16 cellular contexts compared by ENCODE assay signal in genomic region chr11:114953039-114953438, GRCh38.
A peak's percentile ranks its signal among the peaks of the same experiment; 100 is the strongest.
DNase-seq lines count a peak whose midpoint lies in the region; ATAC-seq, FAIRE-seq and TF ChIP-seq lines count a peak whose summit lies in the region.
"Had no signal": no experiment of that assay in that cellular context is flagged by ENCODE, and none has a peak within 500 bp of the region (broad histone marks: within the 10 kb centered on the region; RNA-seq: fewer than 3 reads in every experiment).

No MANE protein-coding gene starts in this region.

- H3K14ac ChIP-seq in H1 (ENCODE audit: insufficient read length), result no peak overlapping the region

- no peak for FAIRE-seq in H1 (lab: Jason Lieb, UNC)

- H2BK15ac ChIP-seq in H1 (ENCODE audit: low read length), result 0 out of 2 replicates have a peak overlapping the region, but pooled peaks have one; percentile 37

- TF ChIP-seq EP300 in H1 (IDR thresholded peaks at IDR 0.05; ENCODE audit: borderline replicate concordance in 1 of 2, low read depth in 2 of 2, low read length in 2 of 2), result no peak

- in situ Hi-C loops in gastrocnemius medialis (cut with MboI; ENCODE audit: low sequenced_read_pairs in 4 of 4), result loop anchor here in 1 of 4 donors (10.0 kb wide), 1 partner anchor 178 kb away; no protein-coding TSS in a partner anchor

- ATAC-seq in heart right ventricle (peak in 3 of 8 donors; percentile 55 to 56 (median 55)), Right ventricle myocardium inferior (no peak), gastrocnemius medialis (no peak), HG02610 (IDR thresholded peaks at IDR 0.05; ENCODE audit: unreplicated experiment) (no peak), GM21515 (IDR thresholded peaks at IDR 0.05; ENCODE audit: unreplicated experiment) (no peak)
- ATAC-seq: stimulated activated memory B cell treated with anti-CD40 and anti-IgM and Interleukin-4, amounts not matched to agents 10 μg/mL and 1 μg/mL and 100 μg/mL, for 72 hours had no signal

- H3K27me3 ChIP-seq in heart right ventricle, result no peaks in the 10 kb centered on the region
- H3K27me3 ChIP-seq in H1 (replicated peaks in 1 of 4; ENCODE audit: control insufficient read depth in 3 of 4, extremely low read depth in 1 of 4, insufficient read depth in 3 of 4, low read length in 3 of 4), result no peaks in the 10 kb centered on the region
- no peaks in the 10 kb centered on the region for H3K27me3 ChIP-seq in gastrocnemius medialis
- H3K27me3 ChIP-seq: brain microvascular endothelial cell, vagina had no signal

- H4K20me1 ChIP-seq in H1 (replicated peaks in 1 of 2; ENCODE audit: control insufficient read depth in 1 of 2, insufficient read depth in 2 of 2, low read length in 2 of 2), result no peaks in the 10 kb centered on the region

- H4K8ac ChIP-seq in H1 (ENCODE audit: extremely low read depth, insufficient read depth, low read length), result no peak overlapping the region

- H3K9ac ChIP-seq in H1 (replicated peaks in 1 of 4; ENCODE audit: extremely low read depth in 1 of 4, low read depth in 3 of 4, low read length in 3 of 4), result no peak overlapping the region

- no peak overlapping the region for H3K4me3 ChIP-seq in heart right ventricle
- no peak overlapping the region for H3K4me3 ChIP-seq in H1 (ENCODE audit: extremely low read depth in 1 of 4, insufficient read depth in 2 of 4, low read depth in 3 of 4, low read length in 4 of 4)
- no peak overlapping the region for H3K4me3 ChIP-seq in gastrocnemius medialis
- H3K4me3 ChIP-seq: vagina had no signal

- H3K9me3 ChIP-seq in heart right ventricle, result peaks cover 0 to 15% (median 0%) of the 10 kb centered on the region in 11 donors
- H3K9me3 ChIP-seq in H1 (ENCODE audit: insufficient read depth in 2 of 2, low read depth in 1 of 2, low read length in 1 of 2), result peaks cover 0 to 2% of the 10 kb centered on the region in 2 experiments; a peak in 1 of 4 replicates
- no peaks in the 10 kb centered on the region for H3K9me3 ChIP-seq in gastrocnemius medialis
- H3K9me3 ChIP-seq: vagina had no signal

- no peaks in the 10 kb centered on the region for H3K36me3 ChIP-seq in heart right ventricle
- no peaks in the 10 kb centered on the region for H3K36me3 ChIP-seq in H1 (ENCODE audit: control insufficient read depth in 2 of 4, insufficient read depth in 4 of 4, low read length in 3 of 4)
- no peaks in the 10 kb centered on the region for H3K36me3 ChIP-seq in gastrocnemius medialis
- H3K36me3 ChIP-seq: brain microvascular endothelial cell, vagina had no signal

- H3K23me2 ChIP-seq in H1 (ENCODE audit: low read depth, low read length), result no peaks in the 10 kb centered on the region

- peak; percentile 71 to 82 for TF ChIP-seq RAD21 in H1 (IDR thresholded peaks at IDR 0.05 in 1 of 2, conservative IDR thresholded peaks at IDR 0.05 in 1 of 2; ENCODE audit: low read depth in 2 of 2, low read length in 2 of 2)

- H3K79me2 ChIP-seq in H1 (ENCODE audit: control insufficient read depth in 1 of 2, insufficient read depth in 2 of 2, low read length in 2 of 2), result no peaks in the 10 kb centered on the region

- CTCF ChIA-PET in H1 (lab: Charles Lee; ENCODE audit: partially characterized antibody), result interaction anchor here (0.8 to 2.5 kb wide), 7 partner anchors 10 to 216 kb away, joined by 3 to 10 read pairs (median 4); no protein-coding TSS in a partner anchor

- no peak overlapping the region for H3K4ac ChIP-seq in H1 (replicated peaks; ENCODE audit: insufficient read length, low read depth, low read length)

- TF ChIP-seq CTCF in heart right ventricle (IDR thresholded peaks at IDR 0.05) (peak in 6 of 9 donors; percentile 23 to 56 (median 46)), H1 (IDR thresholded peaks at IDR 0.05; ENCODE audit: control extremely low read depth in 1 of 3, insufficient read depth in 1 of 3, low read depth in 1 of 3, low read length in 3 of 3) (peak in 2 of 3 experiments; percentile 53 to 65; a peak in 3 of 4 replicates), gastrocnemius medialis (IDR thresholded peaks at IDR 0.05 in 4 of 5, conservative IDR thresholded peaks at IDR 0.05 in 1 of 5) (peak in 1 of 5 experiments; percentile 10)

- H3K79me1 ChIP-seq in H1 (ENCODE audit: low read depth, low read length), result no peaks in the 10 kb centered on the region

- H3K18ac ChIP-seq in H1 (ENCODE audit: extremely low read depth, low read length), result no peak overlapping the region

- H2BK5ac ChIP-seq in H1 (ENCODE audit: low read depth, low read length), result no peak overlapping the region

- no peak overlapping the region for H2BK120ac ChIP-seq in H1 (replicated peaks; ENCODE audit: low read depth, low read length)

- no peak overlapping the region for H4K5ac ChIP-seq in H1 (ENCODE audit: insufficient read length, low read depth, low read length)

- WGBS in heart right ventricle, 2 donors, result 72 to 83% methylated on average over 1 of the region's 1 CpG
- 70% methylated on average over 1 of the region's 1 CpG; no CpG with 5 or more reads in 1 of the 2 experiments for WGBS in H1 (ENCODE audit: extremely low coverage in 1 of 2, insufficient coverage in 1 of 2, insufficient read length in 1 of 2, insufficient replicate concordance in 2 of 2, low coverage in 1 of 2, low lambda C conversion rate in 2 of 2, missing lambda C conversion rate in 1 of 2), 2 experiments

- H2BK12ac ChIP-seq in H1 (ENCODE audit: low read depth, low read length), result no peak overlapping the region

- H3K4me1 ChIP-seq in heart right ventricle, result no peaks in the 10 kb centered on the region
- H3K4me1 ChIP-seq in H1 (replicated peaks in 1 of 4; ENCODE audit: control insufficient read depth in 3 of 4, insufficient read depth in 4 of 4, low read length in 3 of 4), result no peaks in the 10 kb centered on the region
- H3K4me1 ChIP-seq in gastrocnemius medialis, result no peaks in the 10 kb centered on the region
- H3K4me1 ChIP-seq: vagina had no signal

- H3K4me2 ChIP-seq in H1 (ENCODE audit: insufficient read depth in 1 of 2, low read depth in 2 of 2, low read length in 2 of 2), result no peak overlapping the region

- POLR2A ChIA-PET in H1 (lab: Charles Lee; ENCODE audit: partially characterized antibody), result no interaction called here

- H2AFZ ChIP-seq in H1 (ENCODE audit: low read length), result no peak overlapping the region

- no peak overlapping the region for H2BK20ac ChIP-seq in H1 (ENCODE audit: low read length)

- no peak overlapping the region for H4K91ac ChIP-seq in H1 (replicated peaks; ENCODE audit: insufficient read length, low read length)

- no peak overlapping the region for H2AK5ac ChIP-seq in H1 (ENCODE audit: low read depth, low read length)

- H3K27ac ChIP-seq in heart right ventricle, result no peak overlapping the region
- H3K27ac ChIP-seq in H1 (ENCODE audit: low read depth, low read length), result no peak overlapping the region
- H3K27ac ChIP-seq in gastrocnemius medialis, result no peak overlapping the region
- H3K27ac ChIP-seq: brain microvascular endothelial cell, vagina had no signal

- DNase-seq in heart right ventricle, result no peak
- no peak for DNase-seq in Right ventricle myocardium inferior (ENCODE audit: missing footprints)
- DNase-seq in NCI-H146 treated with DMSO at 0.1 percent for 48 hours (lab: John Stamatoyannopoulos, UW; ENCODE audit: unreplicated experiment), result peak; percentile 53
- DNase-seq in H1 (ENCODE audit: low read depth in 1 of 2, low spot score in 2 of 2), result no peak
- DNase-seq in gastrocnemius medialis, result no peak
- DNase-seq in stimulated activated CD4-positive, alpha-beta T cell treated with anti-CD3 and anti-CD28 coated beads, Interleukin-1b, Interleukin-23, amount 100 ng/mL, for 48 hours, result no peak
- DNase-seq: activated naive CD4-positive, alpha-beta T cell treated with anti-CD3 and anti-CD28 coated beads for 36 hours; brain microvascular endothelial cell; foreskin melanocyte; KG1; NCI-H446 treated with DMSO at 0.1 percent for 48 hours; stimulated activated CD4-positive, alpha-beta T cell treated with anti-CD3 and anti-CD28 coated beads, Interleukin-4, amount 100 ng/mL, for 1 hour had no signal

- TF ChIP-seq POLR2A in H1 (IDR thresholded peaks at IDR 0.05; ENCODE audit: control extremely low read depth in 1 of 2, low read depth in 2 of 2, low read length in 2 of 2) (no peak), gastrocnemius medialis (IDR thresholded peaks at IDR 0.05) (no peak)

- H3K23ac ChIP-seq in H1 (ENCODE audit: insufficient read length), result no peak overlapping the region

- intact Hi-C loops in heart right ventricle (cut with DNase I) (loop anchor here in 9 of 10 donors (2.0 to 10.0 kb wide), 3 partner anchors 178 to 181 kb away; no protein-coding TSS in a partner anchor), Right ventricle myocardium inferior (cut with DNase I) (loop anchor here (1.0 kb wide), 1 partner anchor 179 kb away; no protein-coding TSS in a partner anchor), gastrocnemius medialis (cut with DNase I; ENCODE audit: low total_unique reads) (loop anchor here (10.0 kb wide), 1 partner anchor 178 kb away; no protein-coding TSS in a partner anchor)

- no peak overlapping the region for H3K56ac ChIP-seq in H1 (replicated peaks; ENCODE audit: insufficient read length, low read depth, low read length)

TF ChIP-seq in H1, 55 proteins besides CTCF, POLR2A, EP300 and RAD21 (continues in another document):
- TF ChIP-seq EGR1 (IDR thresholded peaks at IDR 0.05; ENCODE audit: borderline replicate concordance, low read depth, low read length), result no peak
- TF ChIP-seq CREB1 (IDR thresholded peaks at IDR 0.05), result no peak
- TF ChIP-seq CTBP2 (IDR thresholded peaks at IDR 0.05; ENCODE audit: borderline replicate concordance, insufficient read depth, insufficient read length, low read length), result no peak
- TF ChIP-seq SRF (IDR thresholded peaks at IDR 0.05; ENCODE audit: low read depth, low read length), result no peak
- no peak for TF ChIP-seq JUN (IDR thresholded peaks at IDR 0.05; ENCODE audit: low read depth, low read length)
- TF ChIP-seq SAP30 (IDR thresholded peaks at IDR 0.05; ENCODE audit: insufficient read depth, insufficient replicate concordance, low read length), result no peak
- TF ChIP-seq ATF3 (IDR thresholded peaks at IDR 0.05; ENCODE audit: insufficient read depth, low read depth, low read length), result no peak
- TF ChIP-seq SIN3A (conservative IDR thresholded peaks at IDR 0.05 in 1 of 2, IDR thresholded peaks at IDR 0.05 in 1 of 2; ENCODE audit: low read depth in 1 of 2, low read length in 2 of 2), result no peak
- no peak for TF ChIP-seq RBBP5 (IDR thresholded peaks at IDR 0.05; ENCODE audit: borderline replicate concordance, low read depth, low read length)
